Comparison of ENCODE assay signal across 17 cellular contexts in the genomic region with DNA sequence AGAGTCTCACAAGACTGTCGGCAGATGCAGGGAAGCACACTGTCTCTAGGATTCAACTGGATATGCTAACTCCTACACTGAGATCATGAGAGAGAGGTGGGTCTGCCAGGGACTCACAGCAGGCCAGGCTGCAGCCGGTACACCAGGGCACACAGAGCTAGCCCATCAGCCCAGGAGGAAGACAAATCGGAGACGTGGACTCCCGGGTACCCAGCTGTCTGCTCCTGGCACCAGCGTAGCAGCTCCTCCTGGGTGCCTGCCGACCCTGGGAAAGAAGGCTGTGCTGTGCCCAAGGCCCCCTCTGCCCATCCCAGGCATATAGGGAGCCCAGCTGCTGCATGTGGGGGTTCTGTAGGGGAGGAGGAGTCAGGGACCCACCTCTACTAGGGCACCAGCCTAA. TPM values are rescaled to one million over a fixed set of nuclear protein-coding genes. Genes with fewer than 3 reads are reported as not detected.
DNase-seq lines count a peak whose midpoint lies in the region; ATAC-seq and TF ChIP-seq lines count a peak whose summit lies in the region.
"Had no signal": no experiment of that assay in that cellular context is flagged by ENCODE, and none has a peak within 500 bp of the region (broad histone marks: within the 10 kb centered on the region; RNA-seq: fewer than 3 reads in every experiment).

No MANE protein-coding gene starts in this region.

- peaks cover 0 to 1% (median 0%) of the 10 kb centered on the region in 8 donors for H3K9me3 Mint-ChIP-seq in CD4-positive, alpha-beta memory T cell
- no peaks in the 10 kb centered on the region for H3K9me3 Mint-ChIP-seq in activated T-helper 17 cell treated with anti-CD3 and anti-CD28 coated beads, Interleukin-2, amount 50 U/mL, for 72 hours
- no peaks in the 10 kb centered on the region for H3K9me3 Mint-ChIP-seq in naive thymus-derived CD4-positive, alpha-beta T cell
- H3K9me3 Mint-ChIP-seq: activated naive CD4-positive, alpha-beta T cell treated with anti-CD3 and anti-CD28 coated beads for 36 hours had no signal

- no peaks in the 10 kb centered on the region for H3K79me2 ChIP-seq in mesendoderm (ENCODE audit: control insufficient read depth, insufficient read depth, low read length)

- H4K20me1 ChIP-seq in BLaER1 = peaks cover 66% of the 10 kb centered on the region

- H3K36me3 ChIP-seq in BLaER1 (peaks cover 87% of the 10 kb centered on the region), mesendoderm (ENCODE audit: control insufficient read depth, insufficient read depth, low read length) (peaks cover 13% of the 10 kb centered on the region), ascending aorta (peaks cover 30 to 56% of the 10 kb centered on the region in 2 donors)
- H3K36me3 ChIP-seq in CD4-positive, alpha-beta memory T cell (ENCODE audit: insufficient read depth, low read length) = peaks cover 31% of the 10 kb centered on the region
- H3K36me3 ChIP-seq in naive thymus-derived CD4-positive, alpha-beta T cell (ENCODE audit: control insufficient read depth in 2 of 3, insufficient read depth in 3 of 3, low read length in 3 of 3) = peaks cover 4 to 65% (median 10%) of the 10 kb centered on the region in 3 experiments

- H3K27me3 ChIP-seq in BLaER1 (no peaks in the 10 kb centered on the region), mesendoderm (ENCODE audit: insufficient read depth, low read length, poor library complexity) (no peaks in the 10 kb centered on the region), ascending aorta (no peaks in the 10 kb centered on the region)
- no peaks in the 10 kb centered on the region for H3K27me3 ChIP-seq in CD4-positive, alpha-beta memory T cell (ENCODE audit: insufficient read depth, low read length)
- H3K27me3 ChIP-seq in naive thymus-derived CD4-positive, alpha-beta T cell (ENCODE audit: control insufficient read depth in 2 of 2, insufficient read depth in 2 of 2, low read length in 2 of 2) = no peaks in the 10 kb centered on the region
- H3K27me3 ChIP-seq: esophagus squamous epithelium, heart left ventricle, sigmoid colon, testis had no signal

- H3K4ac ChIP-seq in mesendoderm (ENCODE audit: low read depth, low read length) = no peak overlapping the region

- peaks cover 18 to 45% of the 10 kb centered on the region in 2 donors for H3K36me3 Mint-ChIP-seq in CD4-positive, alpha-beta memory T cell
- peaks cover 41% of the 10 kb centered on the region for H3K36me3 Mint-ChIP-seq in activated T-helper 17 cell treated with anti-CD3 and anti-CD28 coated beads, Interleukin-2, amount 50 U/mL, for 72 hours (ENCODE audit: low read depth)
- peaks cover 0 to 26% (median 0%) of the 10 kb centered on the region in 5 donors for H3K36me3 Mint-ChIP-seq in naive thymus-derived CD4-positive, alpha-beta T cell

- TF ChIP-seq CTCF in ascending aorta (IDR thresholded peaks at IDR 0.05) = no peak

- H2BK5ac ChIP-seq in mesendoderm (ENCODE audit: low read length) = no peak overlapping the region

- no peaks in the 10 kb centered on the region for H3K27me3 Mint-ChIP-seq in CD4-positive, alpha-beta memory T cell
- H3K27me3 Mint-ChIP-seq in activated T-helper 17 cell treated with anti-CD3 and anti-CD28 coated beads, Interleukin-2, amount 50 U/mL, for 72 hours = no peaks in the 10 kb centered on the region
- no peaks in the 10 kb centered on the region for H3K27me3 Mint-ChIP-seq in naive thymus-derived CD4-positive, alpha-beta T cell

- H3K9me3 ChIP-seq in BLaER1 (no peaks in the 10 kb centered on the region), ascending aorta (no peaks in the 10 kb centered on the region)
- H3K9me3 ChIP-seq in CD4-positive, alpha-beta memory T cell (ENCODE audit: control insufficient read depth in 1 of 2, low read length in 2 of 2) = no peaks in the 10 kb centered on the region
- H3K9me3 ChIP-seq in naive thymus-derived CD4-positive, alpha-beta T cell (ENCODE audit: control insufficient read depth in 2 of 3, low read length in 3 of 3) = no peaks in the 10 kb centered on the region
- H3K9me3 ChIP-seq: esophagus squamous epithelium, heart left ventricle, sigmoid colon, testis had no signal

- H3K18ac ChIP-seq in mesendoderm (ENCODE audit: low read length) = no peak overlapping the region

- no peaks in the 10 kb centered on the region for H3K79me1 ChIP-seq in mesendoderm (ENCODE audit: low read length)

- H2BK15ac ChIP-seq in mesendoderm (replicated peaks; ENCODE audit: low read depth) = no peak overlapping the region

- H3K56ac ChIP-seq in mesendoderm (ENCODE audit: low read length) = no peak overlapping the region

- CTCF ChIA-PET in CD4-positive, alpha-beta memory T cell (lab: Charles Lee; ENCODE audit: partially characterized antibody) = interaction anchor here (0.8 to 2.0 kb wide), 2 partner anchors 33 to 65 kb away, joined by 4 read pairs; no protein-coding TSS in a partner anchor
- CTCF ChIA-PET in naive thymus-derived CD4-positive, alpha-beta T cell (lab: Charles Lee) = interaction anchor here (1.4 kb wide), 1 partner anchor 65 kb away, joined by 5 read pairs; no protein-coding TSS in a partner anchor

- peaks cover 20 to 50% (median 38%) of the 10 kb centered on the region in 4 donors for H3K4me1 Mint-ChIP-seq in CD4-positive, alpha-beta memory T cell
- peaks cover 24% of the 10 kb centered on the region for H3K4me1 Mint-ChIP-seq in activated T-helper 17 cell treated with anti-CD3 and anti-CD28 coated beads, Interleukin-2, amount 50 U/mL, for 72 hours
- H3K4me1 Mint-ChIP-seq in naive thymus-derived CD4-positive, alpha-beta T cell = peaks cover 20 to 51% (median 44%) of the 10 kb centered on the region in 7 donors

- no peak overlapping the region for H4K8ac ChIP-seq in mesendoderm (ENCODE audit: low read depth, low read length)

- no peak overlapping the region for H2BK120ac ChIP-seq in mesendoderm (ENCODE audit: low read depth, low read length)

- no peak overlapping the region for H3K4me3 ChIP-seq in BLaER1
- no peak overlapping the region for H3K4me3 ChIP-seq in CD4-positive, alpha-beta memory T cell (ENCODE audit: low read length in 2 of 2)
- no peak overlapping the region for H3K4me3 ChIP-seq in naive thymus-derived CD4-positive, alpha-beta T cell (ENCODE audit: low read length)
- H3K4me3 ChIP-seq in mesendoderm (ENCODE audit: low read length) = no peak overlapping the region
- no peak overlapping the region for H3K4me3 ChIP-seq in ascending aorta
- H3K4me3 ChIP-seq: esophagus squamous epithelium, heart left ventricle, sigmoid colon, SK-N-MC, testis had no signal

- H3K23ac ChIP-seq in mesendoderm (ENCODE audit: low read length) = no peak overlapping the region

- H3K4me1 ChIP-seq in BLaER1 (peaks cover 85% of the 10 kb centered on the region), mesendoderm (ENCODE audit: control insufficient read depth, low read depth, low read length) (no peaks in the 10 kb centered on the region), ascending aorta (peaks cover 0 to 1% of the 10 kb centered on the region in 2 donors)
- H3K4me1 ChIP-seq in CD4-positive, alpha-beta memory T cell (ENCODE audit: insufficient read depth, low read length) = peaks cover 52% of the 10 kb centered on the region
- H3K4me1 ChIP-seq in naive thymus-derived CD4-positive, alpha-beta T cell (ENCODE audit: control insufficient read depth in 2 of 2, insufficient read depth in 2 of 2, low read length in 2 of 2) = peaks cover 21 to 22% of the 10 kb centered on the region in 2 donors
- H3K4me1 ChIP-seq: sigmoid colon had no signal

- DNase-seq in CD4-positive, alpha-beta memory T cell = no peak
- no peak for DNase-seq in naive thymus-derived CD4-positive, alpha-beta T cell
- DNase-seq in mesendoderm (no peak), ascending aorta (ENCODE audit: low spot score in 2 of 2) (no peak)
- DNase-seq: esophagus squamous epithelium; heart left ventricle; IMR-90; NCI-H2107; NCI-H526 treated with DMSO at 0.1 percent for 48 hours; sigmoid colon; stimulated activated CD4-positive, alpha-beta T cell treated with anti-CD3 and anti-CD28 coated beads, Interleukin-1b, Interleukin-23, amount 100 ng/mL, for 48 hours; testis had no signal

- H4K5ac ChIP-seq in mesendoderm (ENCODE audit: low read length) = no peak overlapping the region

- H3K4me3 Mint-ChIP-seq in CD4-positive, alpha-beta memory T cell = no peak overlapping the region
- no peak overlapping the region for H3K4me3 Mint-ChIP-seq in activated T-helper 17 cell treated with anti-CD3 and anti-CD28 coated beads, Interleukin-2, amount 50 U/mL, for 72 hours
- H3K4me3 Mint-ChIP-seq in naive thymus-derived CD4-positive, alpha-beta T cell = peak overlapping the region in 4 of 10 donors; percentile 24 to 78 (median 62)
- H3K4me3 Mint-ChIP-seq: activated naive CD4-positive, alpha-beta T cell treated with anti-CD3 and anti-CD28 coated beads for 36 hours had no signal

- H3K9ac ChIP-seq in BLaER1 (peak overlapping the region; percentile 75), mesendoderm (ENCODE audit: low read length) (no peak overlapping the region)

- WGBS in mesendoderm (ENCODE audit: extremely low coverage, insufficient coverage, low lambda C conversion rate) = no CpG with 5 or more reads among the region's 7 CpGs

- H2AK5ac ChIP-seq in mesendoderm (ENCODE audit: low read length) = no peak overlapping the region

- POLR2A ChIA-PET in CD4-positive, alpha-beta memory T cell (lab: Charles Lee; ENCODE audit: partially characterized antibody) = interaction anchor here (1.5 to 13.4 kb wide), 4 partner anchors 6 to 591 kb away, joined by 4 to 220 read pairs (median 124); partner anchors contain the start of genes CD164, MICAL1 and ZBTB24
- POLR2A ChIA-PET in naive thymus-derived CD4-positive, alpha-beta T cell (lab: Charles Lee) = interaction anchor here (1.0 to 2.7 kb wide), 3 partner anchors 7 to 66 kb away, joined by 5 to 13 read pairs (median 7); partner anchors contain the start of genes PPIL6 and SMPD2

- H3K4me2 ChIP-seq in BLaER1 (peak overlapping the region; percentile 96), mesendoderm (ENCODE audit: low read length) (no peak overlapping the region)

- peak overlapping the region; percentile 63 to 93 (median 81) for H3K27ac Mint-ChIP-seq in CD4-positive, alpha-beta memory T cell
- H3K27ac Mint-ChIP-seq in activated T-helper 17 cell treated with anti-CD3 and anti-CD28 coated beads, Interleukin-2, amount 50 U/mL, for 72 hours = peak overlapping the region; percentile 69
- H3K27ac Mint-ChIP-seq in naive thymus-derived CD4-positive, alpha-beta T cell = peak overlapping the region; percentile 7 to 87 (median 73)

- no peak for ATAC-seq in activated T-helper 17 cell treated with anti-CD3 and anti-CD28 coated beads, Interleukin-2, amount 50 U/mL, for 72 hours (replicated peaks)
- ATAC-seq in naive thymus-derived CD4-positive, alpha-beta T cell = no peak
- ATAC-seq in HG03175 (IDR thresholded peaks at IDR 0.05; ENCODE audit: unreplicated experiment) = no peak

- intact Hi-C loops in CD4-positive, alpha-beta memory T cell (cut with micrococcal nuclease) = no loop called here
- intact Hi-C loops in naive thymus-derived CD4-positive, alpha-beta T cell (cut with micrococcal nuclease) = loop anchor here (1.0 to 10.0 kb wide), 3 partner anchors 7 to 1426 kb away; partner anchors contain the start of gene AMD1 (in 1 of the 2)
- intact Hi-C loops in ascending aorta (cut with DNase I) = no loop called here

- H3K27ac ChIP-seq in BLaER1 (peak overlapping the region; percentile 100), mesendoderm (ENCODE audit: low read depth, low read length) (no peak overlapping the region), ascending aorta (no peak overlapping the region)
- no peak overlapping the region for H3K27ac ChIP-seq in CD4-positive, alpha-beta memory T cell (ENCODE audit: low read depth, low read length)
- H3K27ac ChIP-seq in naive thymus-derived CD4-positive, alpha-beta T cell (ENCODE audit: low read depth, low read length) = peak overlapping the region; percentile 38
- H3K27ac ChIP-seq: esophagus squamous epithelium, heart left ventricle, sigmoid colon, SK-N-MC, testis had no signal

RNA-seq across cellular contexts. Expression of gene MICAL1, which starts 7.0 kb away (rescaled TPM):
- total RNA-seq in CD4-positive, alpha-beta memory T cell = 10 to 100 TPM; 76.5 to 79.3 TPM
- 10 to 100 TPM in 1 of 2 donors, 1 to 10 TPM in 1; 9.0 to 23.5 TPM for polyA plus RNA-seq in CD4-positive, alpha-beta memory T cell
- 10 to 100 TPM; 43.3 to 58.3 TPM for total RNA-seq in activated T-helper 17 cell treated with anti-CD3 and anti-CD28 coated beads, Interleukin-2, amount 50 U/mL, for 72 hours
- total RNA-seq in naive thymus-derived CD4-positive, alpha-beta T cell = 100 to 1,000 TPM in 2 of 5 experiments, 10 to 100 TPM in 3; 61.4 to 125 (median 78.7) TPM
- polyA plus RNA-seq in naive thymus-derived CD4-positive, alpha-beta T cell = 10 to 100 TPM; 18.3 to 22.6 TPM
- 17.0 TPM for polyA plus RNA-seq in mesendoderm (2013, experiment 1 of 2)
- polyA plus RNA-seq in mesendoderm (2013, experiment 2 of 2) = 18.8 TPM
- total RNA-seq in ascending aorta = 55.6 TPM

RNA-seq across cellular contexts. Expression of gene SMPD2, which starts 8.1 kb away (rescaled TPM):
- 10 to 100 TPM; 21.7 to 23.6 TPM for total RNA-seq in CD4-positive, alpha-beta memory T cell
- polyA plus RNA-seq in CD4-positive, alpha-beta memory T cell = 10 to 100 TPM in 1 of 2 donors, 1 to 10 TPM in 1; 8.2 to 15.8 TPM
- 1 to 10 TPM; 8.0 to 9.7 TPM for total RNA-seq in activated T-helper 17 cell treated with anti-CD3 and anti-CD28 coated beads, Interleukin-2, amount 50 U/mL, for 72 hours
- 10 to 100 TPM; 16.9 to 33.7 (median 19.6) TPM for total RNA-seq in naive thymus-derived CD4-positive, alpha-beta T cell
- polyA plus RNA-seq in naive thymus-derived CD4-positive, alpha-beta T cell = 1 to 10 TPM; 5.7 to 9.5 TPM
- 5.7 TPM for polyA plus RNA-seq in mesendoderm (2013, experiment 1 of 2)
- polyA plus RNA-seq in mesendoderm (2013, experiment 2 of 2) = 5.5 TPM
- total RNA-seq in ascending aorta = 14.2 TPM

RNA-seq across cellular contexts. Expression of gene PPIL6, which starts 8.2 kb away (rescaled TPM):
- total RNA-seq in CD4-positive, alpha-beta memory T cell = under 1 TPM; 0.39 to 0.52 TPM
- polyA plus RNA-seq in CD4-positive, alpha-beta memory T cell = under 1 TPM; 0.33 to 0.35 TPM
- total RNA-seq in activated T-helper 17 cell treated with anti-CD3 and anti-CD28 coated beads, Interleukin-2, amount 50 U/mL, for 72 hours = under 1 TPM in 1 of 2 donors, not detected in 1; 0.39 TPM
- total RNA-seq in naive thymus-derived CD4-positive, alpha-beta T cell = 1 to 10 TPM in 1 of 5 experiments, under 1 TPM in 3, not detected in 1; 0.13 to 1.9 (median 0.40) TPM
- under 1 TPM; 0.44 to 0.71 TPM for polyA plus RNA-seq in naive thymus-derived CD4-positive, alpha-beta T cell
- polyA plus RNA-seq in mesendoderm (2013, experiment 1 of 2) = 0.29 TPM
- polyA plus RNA-seq in mesendoderm (2013, experiment 2 of 2) = 0.29 TPM
- total RNA-seq in ascending aorta = 0.11 TPM

RNA-seq across cellular contexts. Expression of gene ZBTB24, which starts 34.4 kb away (rescaled TPM):
- 10 to 100 TPM; 27.2 to 28.4 TPM for total RNA-seq in CD4-positive, alpha-beta memory T cell
- polyA plus RNA-seq in CD4-positive, alpha-beta memory T cell = 10 to 100 TPM in 1 of 2 donors, 1 to 10 TPM in 1; 8.5 to 11.5 TPM
- 10 to 100 TPM; 11.0 to 11.4 TPM for total RNA-seq in activated T-helper 17 cell treated with anti-CD3 and anti-CD28 coated beads, Interleukin-2, amount 50 U/mL, for 72 hours
- 10 to 100 TPM; 10.2 to 26.6 (median 23.4) TPM for total RNA-seq in naive thymus-derived CD4-positive, alpha-beta T cell
- 1 to 10 TPM; 6.9 to 9.0 TPM for polyA plus RNA-seq in naive thymus-derived CD4-positive, alpha-beta T cell
- polyA plus RNA-seq in mesendoderm (2013, experiment 1 of 2) = 12.4 TPM
- 12.1 TPM for polyA plus RNA-seq in mesendoderm (2013, experiment 2 of 2)
- total RNA-seq in ascending aorta = 10.2 TPM

Comparison
In these comparisons a context has a peak if more than half of its experiments do, and no peak if none do; other contexts are left out.
1. H3K27ac ChIP-seq: peak in BLaER1 (single experiment) and naive thymus-derived CD4-positive, alpha-beta T cell (single experiment); none in CD4-positive, alpha-beta memory T cell (single experiment), mesendoderm (single experiment) and ascending aorta (0 of 2).
2. intact Hi-C loops: an anchor here in naive thymus-derived CD4-positive, alpha-beta T cell (1.0 to 10.0 kb wide); none called in CD4-positive, alpha-beta memory T cell and ascending aorta.
3. Peak in every context shown above with its lines, with median percentiles within 50 percentile points of each other: H3K27ac Mint-ChIP-seq.